ENCODE assay signal across 8 cellular contexts in the genomic region with DNA sequence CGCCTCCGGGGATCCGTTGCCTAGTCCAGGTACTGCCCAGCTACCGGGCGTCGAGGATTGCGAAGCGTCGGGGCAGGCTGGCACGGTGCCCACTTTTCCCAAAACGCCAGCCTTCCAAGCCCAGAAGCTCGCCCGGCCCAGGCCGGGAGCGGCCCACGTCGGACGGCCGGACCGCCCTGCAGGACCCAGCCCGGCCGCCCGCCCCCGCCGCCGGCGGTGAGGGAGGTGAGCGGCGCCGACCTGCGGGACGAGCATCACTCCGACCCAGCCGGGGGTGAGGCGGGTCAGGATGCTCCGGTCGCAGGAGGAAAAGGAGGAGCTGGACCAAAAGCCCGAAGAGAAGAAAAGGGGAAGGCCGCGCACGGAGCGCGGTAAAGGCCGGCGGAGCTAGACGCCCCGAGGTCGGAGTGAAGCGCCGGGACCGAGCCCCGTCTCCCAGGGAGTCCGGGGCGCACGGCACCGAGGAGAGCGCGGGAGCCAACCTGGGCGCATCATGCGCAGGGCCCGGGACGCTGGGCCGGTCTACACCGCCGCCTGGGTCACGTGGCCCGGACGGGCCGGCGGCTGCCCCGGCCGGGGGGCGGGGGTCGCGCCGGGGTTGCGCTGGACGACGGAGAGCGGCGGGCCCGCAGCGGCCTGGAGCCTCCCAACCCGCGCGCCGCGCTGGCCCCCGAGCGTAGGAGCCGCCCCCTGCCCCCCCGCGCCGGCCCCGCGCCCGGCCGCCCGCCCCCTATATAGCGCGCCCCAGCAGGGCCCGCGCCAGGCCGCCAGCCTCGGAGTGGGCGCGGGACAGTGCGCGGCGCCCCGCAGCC. TPM values are rescaled to one million over a fixed set of nuclear protein-coding genes. Genes with fewer than 3 reads are reported as not detected.
DNase-seq lines count a peak whose midpoint lies in the region; ATAC-seq and TF ChIP-seq lines count a peak whose summit lies in the region.

A gene (plus strand): TSS at position 762 of the 812 bp plus-strand sequence. CDS start 146 bp downstream, outside the sequence.

- no peak for TF ChIP-seq POLR2A in tibial nerve (IDR thresholded peaks at IDR 0.05)

- WGBS in tibial nerve, 2 donors, result 8 to 9% methylated on average over 29 to 63 of the region's 111 CpGs

- no peaks in the 10 kb centered on the region for H3K36me3 ChIP-seq in brain microvascular endothelial cell (replicated peaks)
- no peaks in the 10 kb centered on the region for H3K36me3 ChIP-seq in lower lobe of right lung
- no peaks in the 10 kb centered on the region for H3K36me3 ChIP-seq in tibial nerve

- no peak within 1 kb of the TSS for H3K27ac Mint-ChIP-seq in activated naive CD4-positive, alpha-beta T cell treated with anti-CD3 and anti-CD28 coated beads for 36 hours

- H3K4me3 ChIP-seq in brain microvascular endothelial cell (ENCODE audit: low read depth, low read length), result peak within 1 kb of the TSS; percentile 12
- H3K4me3 ChIP-seq in lower lobe of right lung, result peak within 1 kb of the TSS; percentile 39
- peak within 1 kb of the TSS in 3 of 4 donors; percentile 11 to 44 (median 26) for H3K4me3 ChIP-seq in tibial nerve

- H3K27me3 Mint-ChIP-seq in activated naive CD4-positive, alpha-beta T cell treated with anti-CD3 and anti-CD28 coated beads for 36 hours (ENCODE audit: low read depth), result peaks cover 62% of the 10 kb centered on the region

- H3K27ac ChIP-seq in brain microvascular endothelial cell, result no peak within 1 kb of the TSS
- no peak within 1 kb of the TSS for H3K27ac ChIP-seq in lower lobe of right lung
- H3K27ac ChIP-seq in tibial nerve, result peak within 1 kb of the TSS in 1 of 4 donors; percentile 41

- peak within 1 kb of the TSS; percentile 21 for H3K4me3 Mint-ChIP-seq in activated naive CD4-positive, alpha-beta T cell treated with anti-CD3 and anti-CD28 coated beads for 36 hours

- no peak for TF ChIP-seq EP300 in tibial nerve (IDR thresholded peaks at IDR 0.05)

- CTCF ChIA-PET in activated naive CD4-positive, alpha-beta T cell treated with anti-CD3 and anti-CD28 coated beads for 36 hours (lab: Charles Lee), result interaction anchor here (1.7 to 2.4 kb wide), 2 partner anchors 15 to 95 kb away, joined by 9 read pairs; no protein-coding TSS in a partner anchor

- in situ Hi-C loops in brain microvascular endothelial cell (cut with HindIII; ENCODE audit: low pct_ligation_motif_present, low sequenced_read_pairs), result loop anchor here (25.0 kb wide), 1 partner anchor 226 kb away; no protein-coding TSS in a partner anchor

- TF ChIP-seq CTCF in brain microvascular endothelial cell (IDR thresholded peaks at IDR 0.05; ENCODE audit: low read depth, low read length, missing control alignments), result no peak
- TF ChIP-seq CTCF in lower lobe of right lung (IDR thresholded peaks at IDR 0.05), result no peak
- TF ChIP-seq CTCF in tibial nerve (IDR thresholded peaks at IDR 0.05), result no peak

- peaks cover 7% of the 10 kb centered on the region for H3K4me1 Mint-ChIP-seq in activated naive CD4-positive, alpha-beta T cell treated with anti-CD3 and anti-CD28 coated beads for 36 hours (ENCODE audit: low read depth)

- H3K9me3 ChIP-seq in lower lobe of right lung, result no peaks in the 10 kb centered on the region
- no peaks in the 10 kb centered on the region for H3K9me3 ChIP-seq in tibial nerve

- no peaks in the 10 kb centered on the region for H3K36me3 Mint-ChIP-seq in activated naive CD4-positive, alpha-beta T cell treated with anti-CD3 and anti-CD28 coated beads for 36 hours (ENCODE audit: low read depth)

- intact Hi-C loops in activated naive CD4-positive, alpha-beta T cell treated with anti-CD3 and anti-CD28 coated beads for 36 hours (cut with micrococcal nuclease), result no loop called here
- intact Hi-C loops in lower lobe of right lung (cut with DNase I), result no loop called here

- H3K4me1 ChIP-seq in lower lobe of right lung (peaks cover 6% of the 10 kb centered on the region), tibial nerve (peaks cover 0 to 31% (median 6%) of the 10 kb centered on the region in 4 donors)

- ATAC-seq in lower lobe of right lung, result peak in 1 of 2 donors; percentile 2

- H3K27me3 ChIP-seq in brain microvascular endothelial cell (replicated peaks) (peaks cover 52% of the 10 kb centered on the region), lower lobe of right lung (ENCODE audit: low read depth) (peaks cover 55% of the 10 kb centered on the region), tibial nerve (peaks cover 0 to 42% of the 10 kb centered on the region in 2 donors)

- no peak for DNase-seq in activated naive CD4-positive, alpha-beta T cell treated with anti-CD3 and anti-CD28 coated beads for 36 hours
- no peak for DNase-seq in activated naive CD4-positive, alpha-beta T cell treated with Interleukin-2 at 50 U/mL for 16 hours
- no peak for DNase-seq in brain microvascular endothelial cell
- DNase-seq in lower lobe of right lung, result no peak
- no peak for DNase-seq in tibial nerve (ENCODE audit: low spot score in 2 of 2)
- DNase-seq in stimulated activated naive CD4-positive, alpha-beta T cell treated with Interleukin-2 at 50 U/mL for 16 hours (lab: John Stamatoyannopoulos, UW), result no peak
- DNase-seq in OCI-M1 (lab: John Stamatoyannopoulos, UW), result no peak
- DNase-seq in NCI-H2081 treated with DMSO at 0.1 percent for 48 hours (lab: John Stamatoyannopoulos, UW), result no peak

- H3K9me3 Mint-ChIP-seq in activated naive CD4-positive, alpha-beta T cell treated with anti-CD3 and anti-CD28 coated beads for 36 hours, result no peaks in the 10 kb centered on the region

RNA-seq across cellular contexts. Expression of the gene that starts here (rescaled TPM):
- total RNA-seq in activated naive CD4-positive, alpha-beta T cell treated with anti-CD3 and anti-CD28 coated beads for 36 hours, result not detected
- total RNA-seq in lower lobe of right lung (6.4 TPM), tibial nerve (under 1 TPM in 1 of 4 donors, not detected in 3; 0.21 TPM)
